In the genomic region with DNA sequence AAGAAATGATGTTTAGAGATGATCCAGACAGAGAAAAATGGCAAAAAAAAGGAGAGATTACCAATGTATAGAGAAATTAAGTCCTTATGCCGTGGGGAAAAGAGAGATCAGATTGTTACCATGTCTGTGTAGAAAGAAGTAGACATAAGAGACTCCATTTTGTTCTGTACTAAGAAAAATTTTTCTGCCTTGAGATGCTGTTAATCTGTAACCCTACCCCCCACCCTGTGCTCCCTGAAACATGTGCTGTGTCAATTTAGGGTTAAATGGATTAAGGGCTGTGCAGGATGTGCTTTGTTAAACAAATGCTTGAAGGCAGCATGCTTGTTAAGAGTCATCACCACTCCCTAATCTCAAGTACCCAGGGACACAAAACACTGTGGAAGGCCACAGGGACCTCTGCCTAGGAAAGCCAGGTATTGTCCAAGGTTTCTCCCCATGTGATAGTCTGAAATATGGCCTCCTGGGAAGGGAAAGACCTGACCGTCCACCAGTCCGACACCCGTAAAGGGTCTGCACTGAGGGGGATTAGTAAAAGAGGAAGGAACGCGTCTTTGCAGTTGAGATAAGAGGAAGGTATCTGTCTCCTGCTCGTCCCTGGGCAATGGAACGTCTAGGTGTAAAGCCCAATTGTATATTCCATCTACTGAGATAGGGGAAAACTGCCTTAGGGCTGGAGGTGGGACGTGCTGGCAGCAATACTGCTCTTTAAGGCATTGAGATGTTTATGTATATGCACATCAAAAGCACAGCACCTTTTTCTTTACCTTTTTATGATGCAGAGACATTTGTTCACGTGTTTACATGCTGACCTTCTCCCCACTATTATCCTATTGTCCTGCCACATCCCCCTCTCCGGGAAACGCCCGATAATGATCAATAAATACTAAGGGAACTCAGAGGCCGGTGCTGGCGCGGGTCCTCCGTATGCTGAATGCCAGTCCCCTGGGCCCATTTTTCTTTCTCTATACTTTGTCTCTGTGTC, we compare ENCODE assay signal across 11 cellular contexts. TPM values are rescaled to one million over a fixed set of nuclear protein-coding genes. Genes with fewer than 3 reads are reported as not detected.
A peak's percentile ranks its signal among the peaks of the same experiment; 100 is the strongest.
DNase-seq lines count a peak whose midpoint lies in the region; ATAC-seq, FAIRE-seq and TF ChIP-seq lines count a peak whose summit lies in the region.
"Not testable (repeated sequence)": the region's sequence is repeated elsewhere in the genome, so short reads cannot be mapped to it uniquely, and the experiment has no call there.
"Had no signal": no experiment of that assay in that cellular context is flagged by ENCODE, and none has a peak within 500 bp of the region (broad histone marks: within the 10 kb centered on the region; RNA-seq: fewer than 3 reads in every experiment).

No MANE protein-coding gene starts in this region.

- not testable (repeated sequence) for H3K27me3 ChIP-seq in GM23338 (ENCODE audit: insufficient read depth); WERI-Rb-1 (ENCODE audit: insufficient read depth, low read depth, severe bottlenecking); H1 (replicated peaks in 1 of 4; ENCODE audit: control insufficient read depth in 3 of 4, extremely low read depth in 1 of 4, insufficient read depth in 3 of 4, low read length in 3 of 4); iPS-18a (ENCODE audit: control insufficient read depth, insufficient read depth, low read length); neural progenitor cell

- peak overlapping the region; percentile 5 for H2BK12ac ChIP-seq in H1 (ENCODE audit: low read depth, low read length)

- H3K4me3 Mint-ChIP-seq in GM23338: peak overlapping the region; percentile 37; the same call in 1 of the 3 replicates
- not testable (repeated sequence) for H3K4me3 Mint-ChIP-seq in neural progenitor cell

- not testable (repeated sequence) for H3K9ac ChIP-seq in H1 (replicated peaks in 1 of 4; ENCODE audit: extremely low read depth in 1 of 4, low read depth in 3 of 4, low read length in 3 of 4); iPS-18a (ENCODE audit: low read length); neural progenitor cell

- H3K4ac ChIP-seq in H1 (replicated peaks; ENCODE audit: insufficient read length, low read depth, low read length): not testable (repeated sequence)

- WGBS in H1 (ENCODE audit: extremely low coverage in 1 of 2, insufficient coverage in 1 of 2, insufficient read length in 1 of 2, insufficient replicate concordance in 2 of 2, low coverage in 1 of 2, low lambda C conversion rate in 2 of 2, missing lambda C conversion rate in 1 of 2), 2 experiments: 40% methylated on average over 17 of the region's 17 CpGs; no CpG with 5 or more reads in 1 of the 2 experiments

- TF ChIP-seq POLR2A in H1 (IDR thresholded peaks at IDR 0.05; ENCODE audit: control extremely low read depth in 1 of 2, low read depth in 2 of 2, low read length in 2 of 2): not testable (repeated sequence)

- not testable (repeated sequence) for TF ChIP-seq RAD21 in H1 (IDR thresholded peaks at IDR 0.05 in 1 of 2, conservative IDR thresholded peaks at IDR 0.05 in 1 of 2; ENCODE audit: low read depth in 2 of 2, low read length in 2 of 2)

- peaks cover 12% of the 10 kb centered on the region; the same call in 2 of the 3 replicates for H3K36me3 Mint-ChIP-seq in GM23338 (ENCODE audit: low read depth)
- not testable (repeated sequence) for H3K36me3 Mint-ChIP-seq in neural progenitor cell

- not testable (repeated sequence) for H3K23ac ChIP-seq in H1 (ENCODE audit: insufficient read length)

- H2AK5ac ChIP-seq in H1 (ENCODE audit: low read depth, low read length): not testable (repeated sequence)

- not testable (repeated sequence) for H3K9me3 ChIP-seq in WERI-Rb-1 (ENCODE audit: severe bottlenecking); H1 (ENCODE audit: insufficient read depth in 2 of 2, low read depth in 1 of 2, low read length in 1 of 2); iPS-18a (ENCODE audit: control insufficient read depth, low read depth, low read length); neural progenitor cell (ENCODE audit: low read depth)

- not testable (repeated sequence) for H4K20me1 ChIP-seq in GM23338 (replicated peaks; ENCODE audit: insufficient read depth); H1 (replicated peaks in 1 of 2; ENCODE audit: control insufficient read depth in 1 of 2, insufficient read depth in 2 of 2, low read length in 2 of 2); neural progenitor cell (ENCODE audit: low read depth)

- not testable (repeated sequence) for TF ChIP-seq CTCF in GM23338 (conservative IDR thresholded peaks at IDR 0.05; ENCODE audit: low read depth in 2 of 2); WERI-Rb-1 (IDR thresholded peaks at IDR 0.05; ENCODE audit: low read depth, low read length); H1 (IDR thresholded peaks at IDR 0.05; ENCODE audit: control extremely low read depth in 1 of 3, insufficient read depth in 1 of 3, low read depth in 1 of 3, low read length in 3 of 3); neural progenitor cell (IDR thresholded peaks at IDR 0.05)

- H3K4me2 ChIP-seq in GM23338 (peak overlapping the region; percentile 74), H1 (ENCODE audit: insufficient read depth in 1 of 2, low read depth in 2 of 2, low read length in 2 of 2) (peak overlapping the region; percentile 40 to 43), neural progenitor cell (peak overlapping the region; percentile 39)

- H3K27ac ChIP-seq in GM23338 (ENCODE audit: low read depth) (peak overlapping the region; percentile 94), H1 (ENCODE audit: low read depth, low read length) (peak overlapping the region; percentile 40; the same call in 1 of the 2 replicates)
- not testable (repeated sequence) for H3K27ac ChIP-seq in WERI-Rb-1; iPS-18a (ENCODE audit: low read length); neural progenitor cell

- H2BK5ac ChIP-seq in H1 (ENCODE audit: low read depth, low read length): peak overlapping the region; percentile 41; the same call in 1 of the 2 replicates

- TF ChIP-seq EP300 in H1 (IDR thresholded peaks at IDR 0.05; ENCODE audit: borderline replicate concordance in 1 of 2, low read depth in 2 of 2, low read length in 2 of 2): not testable (repeated sequence)

- not testable (repeated sequence) for H2AFZ ChIP-seq in GM23338; H1 (ENCODE audit: low read length); neural progenitor cell (replicated peaks)

- not testable (repeated sequence) for H3K36me3 ChIP-seq in GM23338 (ENCODE audit: insufficient read depth); WERI-Rb-1; iPS-18a (ENCODE audit: control insufficient read depth, low read depth, low read length); neural progenitor cell
- peaks cover 0 to 11% (median under 1%) of the 10 kb centered on the region in 4 experiments; a peak in 2 of 8 replicates for H3K36me3 ChIP-seq in H1 (ENCODE audit: control insufficient read depth in 2 of 4, insufficient read depth in 4 of 4, low read length in 3 of 4)

- H3K4me1 ChIP-seq in GM23338 (ENCODE audit: insufficient read depth) (peaks cover 28% of the 10 kb centered on the region), H1 (replicated peaks in 1 of 4; ENCODE audit: control insufficient read depth in 3 of 4, insufficient read depth in 4 of 4, low read length in 3 of 4) (peaks cover 0 to 11% (median 9%) of the 10 kb centered on the region in 4 experiments; a peak in 3 of 7 replicates), iPS-18a (ENCODE audit: control insufficient read depth, low read depth, low read length) (peaks cover 21% of the 10 kb centered on the region), neural progenitor cell (peaks cover 12% of the 10 kb centered on the region)

- H4K91ac ChIP-seq in H1 (replicated peaks; ENCODE audit: insufficient read length, low read length): not testable (repeated sequence)

- not testable (repeated sequence) for H3K18ac ChIP-seq in H1 (ENCODE audit: extremely low read depth, low read length)

- ATAC-seq in GM23338: not testable (repeated sequence)

- peak overlapping the region; percentile 18 for H4K5ac ChIP-seq in H1 (ENCODE audit: insufficient read length, low read depth, low read length)

- POLR2A ChIA-PET in H1 (lab: Charles Lee; ENCODE audit: partially characterized antibody): not testable (repeated sequence)

- not testable (repeated sequence) for H3K56ac ChIP-seq in H1 (replicated peaks; ENCODE audit: insufficient read length, low read depth, low read length)

- H2BK20ac ChIP-seq in H1 (ENCODE audit: low read length): not testable (repeated sequence)

- H3K4me1 Mint-ChIP-seq in GM23338 (peaks cover 29% of the 10 kb centered on the region), neural progenitor cell (peaks cover 18% of the 10 kb centered on the region)

- H3F3A ChIP-seq in GM23338 (replicated peaks; ENCODE audit: low read depth); neural progenitor cell (ENCODE audit: low read depth): not testable (repeated sequence)

- peak overlapping the region; percentile 39 for H3K4me3 ChIP-seq in GM23338
- H3K4me3 ChIP-seq in WERI-Rb-1 (ENCODE audit: low read depth, low read length); neural progenitor cell: not testable (repeated sequence)
- peak overlapping the region in 1 of 4 experiments; percentile 27; a peak in 1 of 8 replicates for H3K4me3 ChIP-seq in H1 (ENCODE audit: extremely low read depth in 1 of 4, insufficient read depth in 2 of 4, low read depth in 3 of 4, low read length in 4 of 4)
- H3K4me3 ChIP-seq in iPS-18a (ENCODE audit: low read length): peak overlapping the region; percentile 28

- H2BK15ac ChIP-seq in H1 (ENCODE audit: low read length): not testable (repeated sequence)

- H3K79me1 ChIP-seq in H1 (ENCODE audit: low read depth, low read length): not testable (repeated sequence)

- H3K27ac Mint-ChIP-seq in GM23338: peak overlapping the region; percentile 87
- not testable (repeated sequence) for H3K27ac Mint-ChIP-seq in neural progenitor cell

- H3K27me3 Mint-ChIP-seq in GM23338 (ENCODE audit: insufficient read depth, low read depth, poor library complexity); neural progenitor cell (ENCODE audit: insufficient read depth, low read depth): not testable (repeated sequence)

- H3K23me2 ChIP-seq in H1 (ENCODE audit: low read depth, low read length): not testable (repeated sequence)

- not testable (repeated sequence) for H3K14ac ChIP-seq in H1 (ENCODE audit: insufficient read length)

- H3K9me2 ChIP-seq in GM23338 (ENCODE audit: insufficient read depth): not testable (repeated sequence)

- FAIRE-seq in H1 (lab: Jason Lieb, UNC): not testable (repeated sequence)

- not testable (repeated sequence) for H3K9me3 Mint-ChIP-seq in GM23338, neural progenitor cell

- CTCF ChIA-PET in H1 (lab: Charles Lee; ENCODE audit: partially characterized antibody): not testable (repeated sequence)

- DNase-seq in GM23338 (ENCODE audit: low spot score) (peak; percentile 41), NCI-H2029 (lab: John Stamatoyannopoulos, UW) (peak; percentile 14), NCI-H82 (lab: John Stamatoyannopoulos, UW) (peak; percentile 90), WERI-Rb-1 (peak; percentile 15), neural progenitor cell (ENCODE audit: low spot score) (peak; percentile 16)
- DNase-seq in H1 (ENCODE audit: low read depth in 1 of 2, low spot score in 2 of 2): not testable (repeated sequence)

- not testable (repeated sequence) for H2BK120ac ChIP-seq in H1 (replicated peaks; ENCODE audit: low read depth, low read length)

- not testable (repeated sequence) for H4K8ac ChIP-seq in H1 (ENCODE audit: extremely low read depth, insufficient read depth, low read length)

- H3K79me2 ChIP-seq in GM23338 (replicated peaks; ENCODE audit: insufficient read depth); H1 (ENCODE audit: control insufficient read depth in 1 of 2, insufficient read depth in 2 of 2, low read length in 2 of 2); neural progenitor cell (ENCODE audit: low read depth): not testable (repeated sequence)

RNA-seq across cellular contexts. Expression of a gene that starts 21.9 kb away (rescaled TPM):
- 70.2 and 78.3 TPM in 2 replicates for total RNA-seq in GM23338 (2014; rRNA removed; shearing (Covaris generic))
- 47.3 and 62.7 TPM in 2 replicates for polyA plus RNA-seq in GM23338 (2016; fragmentation: Nextera tagmentation; extraction: Ambion mirVana)
- 48.3 and 48.5 TPM in 2 replicates for total RNA-seq in H1 (2021; fragmentation: NEBNext Ultra II Directional; extraction: Animal tissue kit (Norgen Biotek cat#: 25700))
- polyA plus RNA-seq in H1 (2011; rRNA removed): 30.4 and 32.2 TPM in 2 replicates
- polyA plus RNA-seq in H1 (2011; cell fraction: cytosol; rRNA removed): 38.8 TPM
- polyA plus RNA-seq in H1 (2011; cell fraction: nucleus; rRNA removed): 40.4 TPM
- polyA plus RNA-seq in H1 (2012, experiment 1 of 2): 27.5 to 38.0 TPM (median 33.7 TPM) in 4 replicates
- polyA plus RNA-seq in H1 (2012, experiment 2 of 2): 9.5 TPM
- polyA plus RNA-seq in H1 (2013, experiment 1 of 2): 26.9 TPM
- polyA plus RNA-seq in H1 (2013, experiment 2 of 2): 27.4 TPM
- polyA minus RNA-seq in H1 (2011; rRNA and poly(A)+ RNA removed): 25.0 and 32.9 TPM in 2 replicates
- 19.1 TPM for polyA minus RNA-seq in H1 (2011; cell fraction: cytosol; rRNA and poly(A)+ RNA removed)
- 55.5 TPM for polyA minus RNA-seq in H1 (2011; cell fraction: nucleus; rRNA and poly(A)+ RNA removed)
- total RNA-seq in neural progenitor cell (ENCODE audit: low replicate concordance): 16.8 and 23.9 TPM in 2 replicates

RNA-seq across cellular contexts. Expression of a gene that starts 53.1 kb away (rescaled TPM):
- not detected in 2 replicates for total RNA-seq in GM23338 (2014; rRNA removed; shearing (Covaris generic))
- 0.55 TPM in 1 of 2 replicates, not detected in the other for polyA plus RNA-seq in GM23338 (2016; fragmentation: Nextera tagmentation; extraction: Ambion mirVana)
- not detected in 2 replicates for total RNA-seq in H1 (2021; fragmentation: NEBNext Ultra II Directional; extraction: Animal tissue kit (Norgen Biotek cat#: 25700))
- polyA plus RNA-seq in H1 (2011; rRNA removed): not detected in 2 replicates
- polyA plus RNA-seq in H1 (2011; cell fraction: cytosol; rRNA removed): not detected
- polyA plus RNA-seq in H1 (2011; cell fraction: nucleus; rRNA removed): not detected
- polyA plus RNA-seq in H1 (2012, experiment 1 of 2): not detected in 4 replicates
- polyA plus RNA-seq in H1 (2012, experiment 2 of 2): not detected
- polyA plus RNA-seq in H1 (2013, experiment 1 of 2): not detected
- not detected for polyA plus RNA-seq in H1 (2013, experiment 2 of 2)
- 0.12 TPM in 1 of 2 replicates, not detected in the other for polyA minus RNA-seq in H1 (2011; rRNA and poly(A)+ RNA removed)
- polyA minus RNA-seq in H1 (2011; cell fraction: cytosol; rRNA and poly(A)+ RNA removed): not detected
- not detected for polyA minus RNA-seq in H1 (2011; cell fraction: nucleus; rRNA and poly(A)+ RNA removed)
- not detected in 2 replicates for total RNA-seq in neural progenitor cell (ENCODE audit: low replicate concordance)
- total RNA-seq: CD8-positive, alpha-beta T cell had no signal
- polyA plus RNA-seq: BJ, CD14-positive monocyte, IgD-negative memory B cell had no signal
